In the genomic region with DNA sequence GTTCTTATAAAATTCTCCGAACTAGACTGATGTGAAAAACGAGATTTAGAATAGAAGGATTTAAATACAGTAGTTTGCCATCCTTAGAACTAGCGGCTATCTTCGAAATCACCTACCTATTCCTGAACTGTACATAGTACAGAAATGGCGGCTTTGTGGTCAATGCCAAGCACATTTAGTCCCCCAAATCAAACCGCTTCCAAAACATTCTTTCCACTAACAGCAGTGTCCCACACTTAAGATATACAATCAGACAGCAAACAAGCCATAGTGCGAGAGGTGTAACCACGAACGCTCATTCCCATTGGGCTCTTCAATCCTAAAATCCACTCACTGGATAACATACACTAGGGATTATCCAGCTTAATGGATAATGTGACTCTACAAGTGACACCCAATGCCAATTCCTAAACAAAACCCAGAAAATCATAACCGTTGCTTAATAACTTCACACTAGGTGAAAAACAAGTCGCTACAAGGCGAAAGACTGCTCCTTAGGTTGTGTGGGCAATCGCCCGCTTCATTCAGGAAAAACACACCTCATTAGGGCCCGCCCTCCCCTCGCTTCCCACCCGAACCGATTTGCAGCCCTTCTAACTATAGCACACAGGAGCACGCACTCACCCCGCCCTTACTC, we compare ENCODE assay signal across 9 cellular contexts. TPM values are rescaled to one million over a fixed set of nuclear protein-coding genes. Genes with fewer than 3 reads are reported as not detected.
DNase-seq lines count a peak whose midpoint lies in the region; ATAC-seq, FAIRE-seq and TF ChIP-seq lines count a peak whose summit lies in the region.
"Had no signal": no experiment of that assay in that cellular context is flagged by ENCODE, and none has a peak within 500 bp of the region (broad histone marks: within the 10 kb centered on the region; RNA-seq: fewer than 3 reads in every experiment).

No MANE protein-coding gene starts in this region.

- peak overlapping the region; percentile 98 for H3K9ac ChIP-seq in GM12878 (ENCODE audit: control insufficient read depth, insufficient read depth, low read length)

- in situ Hi-C loops in GM12878 (cut with MboI), result no loop called here
- in situ Hi-C loops in GM13977 (cut with MboI; ENCODE audit: low pct_unique_long_range_greater_than_20kb, low sequenced_read_pairs, unreplicated experiment), result no loop called here

- H2AFZ ChIP-seq in GM12878 (ENCODE audit: control insufficient read depth, low read depth, low read length), result no peak overlapping the region; the same call in 1 of the 2 replicates

- CTCF ChIA-PET in GM12878 (lab: Yijun Ruan, JAX), result no interaction called here

- peak overlapping the region; percentile 87 for H3K4me2 ChIP-seq in GM12878 (ENCODE audit: control insufficient read depth, insufficient read depth)

- intact Hi-C loops in GM12878 (cut with micrococcal nuclease; ENCODE audit: unreplicated experiment), result loop anchor here (5.0 to 10.0 kb wide), 3 partner anchors 51 to 229 kb away; no protein-coding TSS in a partner anchor
- intact Hi-C loops in testis (cut with DNase I; ENCODE audit: low total_unique reads), result loop anchor here (2.0 kb wide), 1 partner anchor 65 kb away; a partner anchor contains a TSS

- TF ChIP-seq RAD21 in GM12878 (IDR thresholded peaks at IDR 0.05; ENCODE audit: insufficient read depth, low read depth, low read length), result no peak

- H3K4me3 ChIP-seq in GM12878, result peak overlapping the region; percentile 84
- peak overlapping the region; percentile 96 for H3K4me3 ChIP-seq in kidney epithelial cell (ENCODE audit: low read depth, low read length)
- peak overlapping the region; percentile 79 to 87 for H3K4me3 ChIP-seq in testis

- RAD21 ChIA-PET in GM12878 (lab: Charles Lee; ENCODE audit: unreplicated experiment), result no interaction called here

- peaks cover 72% of the 10 kb centered on the region for H3K79me2 ChIP-seq in GM12878 (ENCODE audit: control insufficient read depth, insufficient read depth, low read length)

- DNase-seq in DMS153 (lab: John Stamatoyannopoulos, UW), result peak; percentile 71
- no peak for DNase-seq in DMS153 treated with DMSO at 0.1 percent for 48 hours (lab: John Stamatoyannopoulos, UW; ENCODE audit: unreplicated experiment)
- peak; percentile 81 for DNase-seq in NCI-H524 (lab: John Stamatoyannopoulos, UW)
- no peak for DNase-seq in GM12878 (ENCODE audit: low read depth, low spot score)
- no peak for DNase-seq in kidney epithelial cell (ENCODE audit: low read depth)
- DNase-seq in testis, result peak; percentile 96
- DNase-seq in GM13977 (ENCODE audit: low spot score), result no peak
- no peak for DNase-seq in effector CD8-positive, alpha-beta T cell (lab: John Stamatoyannopoulos, UW)

- H4K20me1 ChIP-seq in GM12878 (ENCODE audit: control insufficient read depth, insufficient read depth), result peaks cover 4% of the 10 kb centered on the region; the same call in 1 of the 2 replicates

- no peaks in the 10 kb centered on the region; the same call in 2 of the 3 replicates for H3K9me3 ChIP-seq in GM12878 (replicated peaks; ENCODE audit: control insufficient read depth, insufficient read depth, low read length)
- H3K9me3 ChIP-seq in testis, result no peaks in the 10 kb centered on the region

- 0 out of 3 replicates have a peak, but pooled peaks have one; percentile 0 for ATAC-seq in GM12878

- SMC1A ChIA-PET in GM12878 (lab: Charles Lee; ENCODE audit: uncharacterized antibody, unreplicated experiment), result interaction anchor here (2.5 to 2.8 kb wide), 2 partner anchors 26 to 118 kb away, joined by 8 to 11 read pairs; no protein-coding TSS in a partner anchor

- no peak for FAIRE-seq in GM12878 (lab: Jason Lieb, UNC)
- FAIRE-seq: A204.1 had no signal

- H3K27ac ChIP-seq in GM12878 (ENCODE audit: control insufficient read depth, insufficient read depth) (peak overlapping the region; percentile 99), testis (peak overlapping the region; percentile 94 to 97)

- BruUV-seq in GM12878 (replicated peaks; lab: Mats Ljungman, UMichigan), result no TSS peak

- TF ChIP-seq POLR2A in GM12878 (IDR thresholded peaks at IDR 0.05; ENCODE audit: low read depth, low read length) (no peak), testis (IDR thresholded peaks at IDR 0.05) (no peak)

- no peak for TF ChIP-seq EP300 in GM12878 (IDR thresholded peaks at IDR 0.05; ENCODE audit: borderline replicate concordance in 1 of 2, control insufficient read depth in 1 of 2, low read depth in 2 of 2, low read length in 2 of 2)

- TF ChIP-seq CTCF in GM12878 (IDR thresholded peaks at IDR 0.05 in 2 of 3, conservative IDR thresholded peaks at IDR 0.05 in 1 of 3; ENCODE audit: control insufficient read depth in 2 of 3, extremely low read depth in 1 of 3, insufficient read depth in 1 of 3, low read depth in 3 of 3, low read length in 3 of 3), result no peak
- no peak for TF ChIP-seq CTCF in kidney epithelial cell (IDR thresholded peaks at IDR 0.05; ENCODE audit: insufficient read depth, low read length, poor library complexity, severe bottlenecking)
- no peak for TF ChIP-seq CTCF in testis (IDR thresholded peaks at IDR 0.05)
- no peak for TF ChIP-seq CTCF in GM13977 (IDR thresholded peaks at IDR 0.05; ENCODE audit: extremely low read depth, insufficient read depth, missing control alignments)

- 1% methylated on average over 20 of the region's 20 CpGs for WGBS in GM12878 (ENCODE audit: insufficient coverage, insufficient replicate concordance, low lambda C conversion rate, missing lambda C conversion rate)
- WGBS in testis, 2 donors, result 0 to 1% methylated on average over 16 to 20 of the region's 20 CpGs

- H3K27me3 ChIP-seq in GM12878 (replicated peaks in 1 of 2; ENCODE audit: control insufficient read depth in 2 of 2, insufficient read depth in 2 of 2, low read length in 1 of 2) (no peaks in the 10 kb centered on the region), kidney epithelial cell (ENCODE audit: control insufficient read depth, insufficient read depth, low read length) (no peaks in the 10 kb centered on the region), testis (no peaks in the 10 kb centered on the region)

- H3K4me1 ChIP-seq in GM12878 (ENCODE audit: control insufficient read depth, insufficient read depth, low read length), result peaks cover 5% of the 10 kb centered on the region
- H3K4me1 ChIP-seq in testis, result peaks cover 14% of the 10 kb centered on the region

- H3K36me3 ChIP-seq in GM12878 (ENCODE audit: control insufficient read depth in 2 of 2, insufficient read depth in 2 of 2, low read length in 1 of 2), result no peaks in the 10 kb centered on the region
- H3K36me3 ChIP-seq in kidney epithelial cell (ENCODE audit: control insufficient read depth, insufficient read depth, low read length), result no peaks in the 10 kb centered on the region
- H3K36me3 ChIP-seq in testis (ENCODE audit: low read depth, missing control alignments), result no peaks in the 10 kb centered on the region

- POLR2A ChIA-PET in GM12878 (lab: Charles Lee), result interaction anchor here (2.2 kb wide), 1 partner anchor 171 kb away, joined by 6 read pairs; no protein-coding TSS in a partner anchor

TF ChIP-seq in GM12878, 131 proteins besides CTCF, POLR2A, EP300 and RAD21 (continues in another document):
- TF ChIP-seq FOXM1 (IDR thresholded peaks at IDR 0.05; ENCODE audit: low read depth, low read length), result 0 out of 2 replicates have a peak, but pooled peaks have one; percentile 13
- TF ChIP-seq, protein P1, sequence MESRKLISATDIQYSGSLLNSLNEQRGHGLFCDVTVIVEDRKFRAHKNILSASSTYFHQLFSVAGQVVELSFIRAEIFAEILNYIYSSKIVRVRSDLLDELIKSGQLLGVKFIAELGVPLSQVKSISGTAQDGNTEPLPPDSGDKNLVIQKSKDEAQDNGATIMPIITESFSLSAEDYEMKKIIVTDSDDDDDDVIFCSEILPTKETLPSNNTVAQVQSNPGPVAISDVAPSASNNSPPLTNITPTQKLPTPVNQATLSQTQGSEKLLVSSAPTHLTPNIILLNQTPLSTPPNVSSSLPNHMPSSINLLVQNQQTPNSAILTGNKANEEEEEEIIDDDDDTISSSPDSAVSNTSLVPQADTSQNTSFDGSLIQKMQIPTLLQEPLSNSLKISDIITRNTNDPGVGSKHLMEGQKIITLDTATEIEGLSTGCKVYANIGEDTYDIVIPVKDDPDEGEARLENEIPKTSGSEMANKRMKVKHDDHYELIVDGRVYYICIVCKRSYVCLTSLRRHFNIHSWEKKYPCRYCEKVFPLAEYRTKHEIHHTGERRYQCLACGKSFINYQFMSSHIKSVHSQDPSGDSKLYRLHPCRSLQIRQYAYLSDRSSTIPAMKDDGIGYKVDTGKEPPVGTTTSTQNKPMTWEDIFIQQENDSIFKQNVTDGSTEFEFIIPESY (IDR thresholded peaks at IDR 0.05), result no peak
- peak; percentile 64 for TF ChIP-seq RUNX3 (IDR thresholded peaks at IDR 0.05; ENCODE audit: low read length)
- peak; percentile 44 for TF ChIP-seq IKZF1 (conservative IDR thresholded peaks at IDR 0.05)

RNA-seq across cellular contexts. Expression of a gene that starts 2.0 kb away (rescaled TPM):
- total RNA-seq in GM12878 (2013; cell fraction: nucleolus; rRNA removed), result 962 and 978 TPM in 2 replicates
- total RNA-seq in GM12878 (2014; rRNA removed) (189 and 249 TPM in 2 replicates), GM12878 (2014; rRNA removed; fragmentation: Illumina TruSeq; extraction: Trizol) (210 and 216 TPM in 2 replicates), GM12878 (2021) (149 and 159 TPM in 2 replicates), kidney epithelial cell (81.5 and 93.2 TPM in 2 replicates), testis (100 to 1,000 TPM; 236 to 239 TPM)
- polyA plus RNA-seq in GM12878 (2011; ENCODE audit: low read depth), result 100 TPM
- polyA plus RNA-seq in GM12878 (2011; rRNA removed) (203 and 303 TPM in 2 replicates), GM12878 (2014; fragmentation: Illumina TruSeq; extraction: Trizol) (193 and 229 TPM in 2 replicates), GM12878 (2014; fragmentation: Nextera tagmentation; extraction: Ambion mirVana) (10 to 100 TPM; 57.3 to 62.8 TPM), GM12878 (2014; rRNA removed) (128 and 146 TPM in 2 replicates), GM12878 (2016; fragmentation: Nextera tagmentation; extraction: Ambion mirVana) (100 to 1,000 TPM; 123 to 140 TPM), testis (ENCODE audit: insufficient read depth, low read depth, low replicate concordance) (108 TPM)
- 72.8 and 78.1 TPM in 2 replicates for polyA plus RNA-seq in GM12878 (2011; cell fraction: cytosol; rRNA removed)
- 190 and 215 TPM in 2 replicates for polyA plus RNA-seq in GM12878 (2011; cell fraction: nucleus; rRNA removed)
- 91.8 and 113 TPM in 2 replicates for polyA plus RNA-seq in GM12878 (2012)
- 195 and 290 TPM in 2 replicates for polyA minus RNA-seq in GM12878 (2011; rRNA and poly(A)+ RNA removed)
- polyA minus RNA-seq in GM12878 (2011; cell fraction: cytosol; rRNA and poly(A)+ RNA removed), result 82.2 and 92.8 TPM in 2 replicates
- polyA minus RNA-seq in GM12878 (2011; cell fraction: nucleus; rRNA and poly(A)+ RNA removed), result 97.2 and 165 TPM in 2 replicates

Comparison
In these comparisons a context has a peak if more than half of its experiments do, and no peak if none do; other contexts are left out.
1. DNase-seq: peak in DMS153 (single experiment), NCI-H524 (2 of 2) and testis (single experiment); none in DMS153 treated with DMSO at 0.1 percent for 48 hours (single experiment), GM12878 (single experiment), kidney epithelial cell (single experiment), GM13977 (single experiment) and effector CD8-positive, alpha-beta T cell (single experiment).
2. Peak in every context shown above with its lines, with median percentiles within 50 percentile points of each other: H3K4me3 ChIP-seq.